Comparison of ENCODE assay signal across 1 cellular context in the genomic region with DNA sequence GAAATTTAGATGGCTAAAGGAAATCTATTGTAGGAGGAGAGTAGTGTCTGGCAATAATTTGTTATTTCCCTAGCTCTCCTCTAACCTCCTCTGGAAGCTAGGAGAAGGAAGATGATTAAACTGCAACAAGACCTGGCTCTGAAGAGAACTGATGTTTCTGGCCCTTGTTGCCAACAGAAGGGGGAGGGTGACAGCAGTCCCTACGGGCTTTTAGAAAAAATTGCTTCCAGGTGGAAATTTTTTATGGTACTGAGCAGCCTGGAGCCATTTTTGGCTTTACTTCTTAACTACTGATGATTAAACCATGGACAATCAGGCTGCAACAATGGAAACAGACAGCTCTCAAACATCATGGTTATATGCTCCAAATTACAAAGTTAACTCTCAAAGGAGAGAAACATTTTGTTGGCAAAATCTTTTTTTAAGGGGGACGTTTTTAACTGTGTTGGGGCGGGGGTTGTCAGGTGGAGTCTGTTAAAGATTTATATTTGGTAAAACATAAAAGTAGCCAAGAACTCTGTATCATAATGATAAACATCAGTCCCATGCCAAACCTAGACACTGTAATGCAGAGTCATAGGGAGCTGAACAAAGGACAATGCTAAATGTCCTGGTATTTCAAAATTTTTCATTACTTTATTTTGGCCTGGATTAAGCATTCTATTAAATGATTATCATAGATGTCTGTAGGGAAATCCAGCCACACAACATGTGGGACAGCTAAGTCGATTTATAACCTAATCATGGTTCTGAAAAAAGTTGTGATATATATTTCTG.
TF ChIP-seq lines count a peak whose summit lies in the region.

No MANE protein-coding gene starts in this region.

TF ChIP-seq in endothelial cell of umbilical vein, 7 proteins besides CTCF, POLR2A, EP300 and RAD21 (continued from another document):
- TF ChIP-seq MYC (IDR thresholded peaks at IDR 0.05; ENCODE audit: low read depth, low read length) (no peak), JUN (IDR thresholded peaks at IDR 0.05; ENCODE audit: borderline replicate concordance, insufficient read depth, insufficient read length, low read depth) (no peak), GATA2 (IDR thresholded peaks at IDR 0.05; ENCODE audit: insufficient read depth, insufficient read length, low read depth, low read length) (no peak), MAX (IDR thresholded peaks at IDR 0.05; ENCODE audit: insufficient read depth, insufficient read length) (no peak), EZH2 (IDR thresholded peaks at IDR 0.05; ENCODE audit: borderline replicate concordance, low read depth, low read length, severe bottlenecking) (no peak)
